ENCODE assay signal across 8 cellular contexts in genomic region chr9:117555964-117556629, GRCh38.
DNase-seq lines count a peak whose midpoint lies in the region; ATAC-seq and TF ChIP-seq lines count a peak whose summit lies in the region.

No MANE protein-coding gene starts in this region.

- no peak overlapping the region for H3K4me3 Mint-ChIP-seq in activated CD4-positive, alpha-beta memory T cell treated with anti-CD3 and anti-CD28 coated beads for 36 hours

- H3K4me3 ChIP-seq in HCT116 (replicated peaks in 1 of 2; ENCODE audit: low read depth in 1 of 2, low read length in 2 of 2) (no peak overlapping the region), MM.1S (ENCODE audit: low read length) (no peak overlapping the region), right atrium auricular region (no peak overlapping the region)
- H3K4me3 ChIP-seq in effector memory CD4-positive, alpha-beta T cell (ENCODE audit: insufficient read depth, low read depth, low read length, poor library complexity, severe bottlenecking): no peak overlapping the region

- TF ChIP-seq POLR2A in HCT116 (IDR thresholded peaks at IDR 0.05; ENCODE audit: borderline replicate concordance, extremely low read depth, insufficient read depth, insufficient read length): no peak

- no peaks in the 10 kb centered on the region for H3K36me3 Mint-ChIP-seq in activated CD4-positive, alpha-beta memory T cell treated with anti-CD3 and anti-CD28 coated beads for 36 hours

- CTCF ChIA-PET in HCT116 (lab: Charles Lee): no interaction called here
- CTCF ChIA-PET in activated CD4-positive, alpha-beta memory T cell treated with anti-CD3 and anti-CD28 coated beads for 36 hours (lab: Charles Lee): interaction anchor here (1.0 kb wide), 1 partner anchor 1710 kb away, joined by 3 read pairs; no protein-coding TSS in a partner anchor

- H3K27ac ChIP-seq in HCT116 (ENCODE audit: low read depth, low read length): no peak overlapping the region
- no peak overlapping the region for H3K27ac ChIP-seq in MM.1S (ENCODE audit: low read length)
- no peak overlapping the region for H3K27ac ChIP-seq in right atrium auricular region
- no peak overlapping the region for H3K27ac ChIP-seq in effector memory CD4-positive, alpha-beta T cell (ENCODE audit: insufficient read depth, low read length, poor library complexity, severe bottlenecking)

- no peaks in the 10 kb centered on the region for H3K9me2 ChIP-seq in HCT116 (ENCODE audit: insufficient read depth)
- no peaks in the 10 kb centered on the region for H3K9me2 ChIP-seq in MM.1S (replicated peaks; ENCODE audit: insufficient read depth, low read length)

- H3K9me3 Mint-ChIP-seq in activated CD4-positive, alpha-beta memory T cell treated with anti-CD3 and anti-CD28 coated beads for 36 hours: peaks cover 2% of the 10 kb centered on the region

- no peaks in the 10 kb centered on the region; a peak in 1 of 4 replicates for H3K9me3 ChIP-seq in HCT116 (ENCODE audit: control insufficient read depth in 1 of 2, insufficient read depth in 1 of 2, low read depth in 1 of 2, low read length in 2 of 2)
- H3K9me3 ChIP-seq in MM.1S (replicated peaks; ENCODE audit: insufficient read depth, low read length): no peaks in the 10 kb centered on the region
- no peaks in the 10 kb centered on the region for H3K9me3 ChIP-seq in right atrium auricular region
- H3K9me3 ChIP-seq in effector memory CD4-positive, alpha-beta T cell (ENCODE audit: control insufficient read depth, low read length): no peaks in the 10 kb centered on the region

- POLR2A ChIA-PET in HCT116 (lab: Charles Lee): no interaction called here
- POLR2A ChIA-PET in activated CD4-positive, alpha-beta memory T cell treated with anti-CD3 and anti-CD28 coated beads for 36 hours (lab: Charles Lee): interaction anchor here (0.5 kb wide), 1 partner anchor 1060 kb away, joined by 3 read pairs; no protein-coding TSS in a partner anchor

- no peak overlapping the region for H3K9ac ChIP-seq in HCT116 (ENCODE audit: low read length)
- H3K9ac ChIP-seq in MM.1S (ENCODE audit: low read length): no peak overlapping the region

- H2AFZ ChIP-seq in HCT116 (ENCODE audit: low read depth, low read length, poor library complexity, severe bottlenecking) (no peak overlapping the region), MM.1S (ENCODE audit: low read length) (peak overlapping the region; percentile 25; the same call in 1 of the 2 replicates)

- H4K20me1 ChIP-seq in HCT116 (ENCODE audit: insufficient read depth) (no peaks in the 10 kb centered on the region), MM.1S (ENCODE audit: insufficient read depth, low read length) (no peaks in the 10 kb centered on the region)

- H3K4me2 ChIP-seq in HCT116 (ENCODE audit: low read length): no peak overlapping the region
- no peak overlapping the region for H3K4me2 ChIP-seq in MM.1S (ENCODE audit: low read depth, low read length)

- H3K27me3 ChIP-seq in HCT116 (ENCODE audit: insufficient read depth, low read length): no peaks in the 10 kb centered on the region
- no peaks in the 10 kb centered on the region for H3K27me3 ChIP-seq in MM.1S (replicated peaks; ENCODE audit: insufficient read depth, low read length)
- no peaks in the 10 kb centered on the region for H3K27me3 ChIP-seq in right atrium auricular region
- H3K27me3 ChIP-seq in effector memory CD4-positive, alpha-beta T cell (replicated peaks; ENCODE audit: control insufficient read depth, insufficient read depth, low read length, poor library complexity, severe bottlenecking): no peaks in the 10 kb centered on the region

- no peaks in the 10 kb centered on the region for H3F3A ChIP-seq in MM.1S (ENCODE audit: insufficient read depth, low read length)

- no peaks in the 10 kb centered on the region for H3K27me3 Mint-ChIP-seq in activated CD4-positive, alpha-beta memory T cell treated with anti-CD3 and anti-CD28 coated beads for 36 hours

- peak; percentile 7 for DNase-seq in activated naive CD4-positive, alpha-beta T cell treated with Interleukin-2 at 50 U/mL for 16 hours
- no peak for DNase-seq in activated naive CD4-positive, alpha-beta T cell (lab: John Stamatoyannopoulos, UW)
- DNase-seq in HCT116 (ENCODE audit: low read depth, low spot score) (no peak), MM.1S (peak; percentile 52), right atrium auricular region (ENCODE audit: low spot score) (peak; percentile 60)
- peak; percentile 52 for DNase-seq in activated CD4-positive, alpha-beta memory T cell treated with anti-CD3 and anti-CD28 coated beads for 36 hours
- peak; percentile 6 to 16 (median 11) for DNase-seq in stimulated activated CD4-positive, alpha-beta T cell treated with anti-CD3 and anti-CD28 coated beads, Interleukin-12 subunit alpha, Interleukin-12 subunit beta, amount 100 ng/mL, for 48 hours (ENCODE audit: low read depth in 2 of 3, low spot score in 1 of 3)
- no peak for DNase-seq in effector memory CD4-positive, alpha-beta T cell

- ATAC-seq in HCT116: peak; percentile 47; the same call in 1 of the 2 replicates

- H3K4me1 ChIP-seq in HCT116 (ENCODE audit: control insufficient read depth in 1 of 2, insufficient read depth in 2 of 2, low read length in 2 of 2) (no peaks in the 10 kb centered on the region), MM.1S (ENCODE audit: low read length) (no peaks in the 10 kb centered on the region), right atrium auricular region (no peaks in the 10 kb centered on the region)
- no peaks in the 10 kb centered on the region for H3K4me1 ChIP-seq in effector memory CD4-positive, alpha-beta T cell (ENCODE audit: control insufficient read depth, insufficient read depth, low read length, poor library complexity, severe bottlenecking)

- no peak overlapping the region for H3K27ac Mint-ChIP-seq in activated CD4-positive, alpha-beta memory T cell treated with anti-CD3 and anti-CD28 coated beads for 36 hours

- TF ChIP-seq CTCF in HCT116 (IDR thresholded peaks at IDR 0.05 in 2 of 3, conservative IDR thresholded peaks at IDR 0.05 in 1 of 3; ENCODE audit: borderline replicate concordance in 1 of 3, insufficient read depth in 1 of 3, low read depth in 2 of 3, low read length in 2 of 3) (peak in 2 of 3 experiments; percentile 39 to 46; a peak in 3 of 6 replicates), MM.1S (IDR thresholded peaks at IDR 0.05; ENCODE audit: low read length) (peak; percentile 62), right atrium auricular region (IDR thresholded peaks at IDR 0.05) (peak in 1 of 2 donors; percentile 57)

- no peaks in the 10 kb centered on the region for H3K4me1 Mint-ChIP-seq in activated CD4-positive, alpha-beta memory T cell treated with anti-CD3 and anti-CD28 coated beads for 36 hours (ENCODE audit: low read depth)

- no TSS peak for BruUV-seq in HCT116 (replicated peaks; lab: Mats Ljungman, UMichigan)

- peak; percentile 7; the same call in 1 of the 2 replicates for TF ChIP-seq RAD21 in HCT116 (IDR thresholded peaks at IDR 0.05; ENCODE audit: low read depth)

- RAD21 ChIA-PET in HCT116 (lab: Charles Lee; ENCODE audit: low non-redundant PET in 1 of 2, low total read pairs in 2 of 2, uncharacterized antibody in 2 of 2, unreplicated experiment in 2 of 2): no interaction called here

- H3K36me3 ChIP-seq in HCT116 (ENCODE audit: control insufficient read depth in 1 of 2, insufficient read depth in 2 of 2, low read length in 2 of 2): no peaks in the 10 kb centered on the region
- H3K36me3 ChIP-seq in MM.1S (replicated peaks; ENCODE audit: insufficient read depth, low read length): no peaks in the 10 kb centered on the region
- no peaks in the 10 kb centered on the region for H3K36me3 ChIP-seq in right atrium auricular region
- H3K36me3 ChIP-seq in effector memory CD4-positive, alpha-beta T cell (ENCODE audit: control insufficient read depth, insufficient read depth, low read length): no peaks in the 10 kb centered on the region

- H3K79me2 ChIP-seq in HCT116 (ENCODE audit: insufficient read depth, low read length) (no peaks in the 10 kb centered on the region), MM.1S (ENCODE audit: low read length) (no peaks in the 10 kb centered on the region)

- intact Hi-C loops in HCT116 (cut with micrococcal nuclease): no loop called here
- intact Hi-C loops in activated CD4-positive, alpha-beta memory T cell treated with anti-CD3 and anti-CD28 coated beads for 36 hours (cut with micrococcal nuclease): loop anchor here (5.0 kb wide), 1 partner anchor 69 kb away; no protein-coding TSS in a partner anchor

TF ChIP-seq in HCT116, 20 proteins besides CTCF, POLR2A, EP300 and RAD21:
- TF ChIP-seq TCF7L2 (IDR thresholded peaks at IDR 0.05; ENCODE audit: borderline replicate concordance, extremely low read depth, insufficient read depth, insufficient read length) (peak; percentile 27), JUND (IDR thresholded peaks at IDR 0.05) (no peak), EZH2phosphoT487 (IDR thresholded peaks at IDR 0.05; ENCODE audit: borderline replicate concordance) (no peak)

Comparison
In these comparisons a context has a peak if more than half of its experiments do, and no peak if none do; other contexts are left out.
1. DNase-seq: peak in activated naive CD4-positive, alpha-beta T cell treated with Interleukin-2 at 50 U/mL for 16 hours (single experiment), MM.1S (single experiment), activated CD4-positive, alpha-beta memory T cell treated with anti-CD3 and anti-CD28 coated beads for 36 hours (single experiment), right atrium auricular region (single experiment) and stimulated activated CD4-positive, alpha-beta T cell treated with anti-CD3 and anti-CD28 coated beads, Interleukin-12 subunit alpha, Interleukin-12 subunit beta, amount 100 ng/mL, for 48 hours (3 of 3); none in activated naive CD4-positive, alpha-beta T cell (0 of 4), HCT116 (single experiment) and effector memory CD4-positive, alpha-beta T cell (0 of 3).